In the genomic region with DNA sequence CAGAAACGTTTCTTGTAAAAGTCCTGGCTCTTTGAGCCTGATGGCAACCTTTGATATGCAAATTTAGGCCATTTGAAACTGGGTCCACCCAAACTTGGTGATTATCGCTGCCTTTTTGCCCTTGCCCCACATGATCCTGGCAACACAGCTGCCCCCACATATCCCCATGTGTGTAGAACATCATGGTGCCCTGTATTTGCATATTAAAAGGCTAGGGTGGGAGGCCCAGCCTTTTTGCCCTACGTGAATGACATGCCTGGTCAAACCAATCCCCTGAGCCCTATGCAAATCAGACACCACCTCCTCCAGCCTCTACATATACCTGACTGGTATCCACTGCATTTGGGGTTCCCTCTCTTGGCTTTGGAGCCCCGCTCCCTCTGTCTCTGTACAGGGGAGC, we compare ENCODE assay signal across 17 cellular contexts.
"Had no signal": no experiment of that assay in that cellular context is flagged by ENCODE, and none has a peak within 500 bp of the region (broad histone marks: within the 10 kb centered on the region; RNA-seq: fewer than 3 reads in every experiment).

No MANE protein-coding gene starts in this region.

- H2AFZ ChIP-seq: hepatocyte had no signal

- H3K27ac ChIP-seq: epithelial cell of prostate, hepatocyte, left lung had no signal

- H3K4me3 Mint-ChIP-seq: activated B cell treated with CpG ODN at 0.5 μM for 24 hours; activated CD4-positive, alpha-beta memory T cell treated with anti-CD3 and anti-CD28 coated beads for 36 hours; activated CD8-positive, alpha-beta memory T cell treated with anti-CD3 and anti-CD28 coated beads, Interleukin-2, amount 10 ng/mL, durations not matched to agents 7 days and 5 days; stimulated activated naive B cell treated with anti-CD40 and anti-IgM and Interleukin-4, amounts not matched to agents 10 μg/mL and 1 μg/mL and 100 μg/mL, for 72 hours had no signal

- H3K36me3 ChIP-seq: left lung, thyroid gland had no signal

- H3K4me1 ChIP-seq: left lung had no signal

- H3K9me3 ChIP-seq: left lung, thyroid gland had no signal

- H3K4me3 ChIP-seq: hepatocyte, left lung, thyroid gland had no signal

- H3K79me2 ChIP-seq: hepatocyte had no signal

- ATAC-seq: activated CD8-positive, alpha-beta memory T cell treated with anti-CD3 and anti-CD28 coated beads, Interleukin-2, amount 10 ng/mL, durations not matched to agents 7 days and 5 days; left lung; stimulated activated naive B cell treated with anti-CD40 and anti-IgM and Interleukin-4, amounts not matched to agents 10 μg/mL and 1 μg/mL and 100 μg/mL, for 72 hours had no signal

- H3K4me1 Mint-ChIP-seq: activated B cell treated with CpG ODN at 0.5 μM for 24 hours; activated CD8-positive, alpha-beta memory T cell treated with anti-CD3 and anti-CD28 coated beads, Interleukin-2, amount 10 ng/mL, durations not matched to agents 7 days and 5 days; stimulated activated naive B cell treated with anti-CD40 and anti-IgM and Interleukin-4, amounts not matched to agents 10 μg/mL and 1 μg/mL and 100 μg/mL, for 72 hours had no signal

- H3K27ac Mint-ChIP-seq: activated B cell treated with CpG ODN at 0.5 μM for 24 hours; activated CD4-positive, alpha-beta memory T cell treated with anti-CD3 and anti-CD28 coated beads for 36 hours; activated CD8-positive, alpha-beta memory T cell treated with anti-CD3 and anti-CD28 coated beads, Interleukin-2, amount 10 ng/mL, durations not matched to agents 7 days and 5 days; stimulated activated naive B cell treated with anti-CD40 and anti-IgM and Interleukin-4, amounts not matched to agents 10 μg/mL and 1 μg/mL and 100 μg/mL, for 72 hours had no signal

- H3K27me3 Mint-ChIP-seq: activated B cell treated with CpG ODN at 0.5 μM for 24 hours; activated CD4-positive, alpha-beta memory T cell treated with anti-CD3 and anti-CD28 coated beads for 36 hours; activated CD8-positive, alpha-beta memory T cell treated with anti-CD3 and anti-CD28 coated beads, Interleukin-2, amount 10 ng/mL, durations not matched to agents 7 days and 5 days; brain; stimulated activated naive B cell treated with anti-CD40 and anti-IgM and Interleukin-4, amounts not matched to agents 10 μg/mL and 1 μg/mL and 100 μg/mL, for 72 hours had no signal

- H3K9me3 Mint-ChIP-seq: activated B cell treated with CpG ODN at 0.5 μM for 24 hours; activated CD4-positive, alpha-beta memory T cell treated with anti-CD3 and anti-CD28 coated beads for 36 hours; brain; stimulated activated naive B cell treated with anti-CD40 and anti-IgM and Interleukin-4, amounts not matched to agents 10 μg/mL and 1 μg/mL and 100 μg/mL, for 72 hours had no signal

- H3K4me2 ChIP-seq: hepatocyte had no signal

- H3K27me3 ChIP-seq: hepatocyte, left lung, thyroid gland had no signal

- H3K36me3 Mint-ChIP-seq: activated CD8-positive, alpha-beta memory T cell treated with anti-CD3 and anti-CD28 coated beads, Interleukin-2, amount 10 ng/mL, durations not matched to agents 7 days and 5 days had no signal

- DNase-seq: activated B cell treated with CpG ODN at 0.5 μM for 24 hours; activated CD4-positive, alpha-beta memory T cell treated with anti-CD3 and anti-CD28 coated beads for 36 hours; activated CD4-positive, alpha-beta T cell treated with anti-CD3 and anti-CD28 coated beads for 4 hours; activated CD8-positive, alpha-beta memory T cell treated with anti-CD3 and anti-CD28 coated beads, Interleukin-2, amount 10 ng/mL, durations not matched to agents 7 days and 5 days; activated naive CD4-positive, alpha-beta T cell; anterior cingulate cortex; caudate nucleus; foreskin fibroblast; left lung; occipital lobe; retina; stimulated activated naive B cell treated with anti-CD40 and anti-IgM and Interleukin-4, amounts not matched to agents 10 μg/mL and 1 μg/mL and 100 μg/mL, for 72 hours; T-helper 2 cell; thyroid gland had no signal
